ENCODE assay signal across 19 cellular contexts in genomic region chr1:206491592-206491991, GRCh38. TPM values are rescaled to one million over a fixed set of nuclear protein-coding genes. Genes with fewer than 3 reads are reported as not detected.
DNase-seq lines count a peak whose midpoint lies in the region; ATAC-seq and TF ChIP-seq lines count a peak whose summit lies in the region.
"Had no signal": no experiment of that assay in that cellular context is flagged by ENCODE, and none has a peak within 500 bp of the region (broad histone marks: within the 10 kb centered on the region; RNA-seq: fewer than 3 reads in every experiment).

No MANE protein-coding gene starts in this region.

- H3K36me3 ChIP-seq in OCI-LY7 (ENCODE audit: insufficient read depth, low read length) = peaks cover 55% of the 10 kb centered on the region
- H3K36me3 ChIP-seq: BE2C, MG63, SJCRH30 had no signal

- H3K27me3 Mint-ChIP-seq in natural killer cell treated with Interleukin-12 subunit alpha and Interleukin-12 subunit beta and Interleukin-15 and Interleukin-18, amount 100 ng/mL, for 72 hours = no peaks in the 10 kb centered on the region
- H3K27me3 Mint-ChIP-seq in natural killer cell (ENCODE audit: low read depth in 2 of 2) (no peaks in the 10 kb centered on the region), glutamatergic neuron (ENCODE audit: unreplicated experiment) (peaks cover 5% of the 10 kb centered on the region)
- H3K27me3 Mint-ChIP-seq: CD8-positive, alpha-beta memory T cell had no signal

- H3K9me2 ChIP-seq in OCI-LY7 (ENCODE audit: insufficient read depth, low read length) = no peaks in the 10 kb centered on the region

- no peak for ATAC-seq in natural killer cell treated with Interleukin-12 subunit alpha and Interleukin-12 subunit beta and Interleukin-15 and Interleukin-18, amount 100 ng/mL, for 72 hours
- no peak for ATAC-seq in natural killer cell
- ATAC-seq in esophagus mucosa = peak; percentile 30
- ATAC-seq: HepG2 had no signal

- H4K20me1 ChIP-seq in OCI-LY7 (ENCODE audit: insufficient read depth, low read length) = 0 out of 2 replicates have a peak, but pooled peaks cover 4% of the 10 kb centered on the region

- H3K27ac Mint-ChIP-seq in natural killer cell treated with Interleukin-12 subunit alpha and Interleukin-12 subunit beta and Interleukin-15 and Interleukin-18, amount 100 ng/mL, for 72 hours = peak overlapping the region; percentile 31 to 79
- no peak overlapping the region for H3K27ac Mint-ChIP-seq in natural killer cell
- H3K27ac Mint-ChIP-seq in glutamatergic neuron (ENCODE audit: unreplicated experiment) = no peak overlapping the region

- no peak overlapping the region for H3K27ac ChIP-seq in OCI-LY7 (ENCODE audit: low read depth, low read length, poor library complexity, severe bottlenecking)
- H3K27ac ChIP-seq: PC-9, SJCRH30 had no signal

- H3K36me3 Mint-ChIP-seq in natural killer cell treated with Interleukin-12 subunit alpha and Interleukin-12 subunit beta and Interleukin-15 and Interleukin-18, amount 100 ng/mL, for 72 hours = no peaks in the 10 kb centered on the region
- peaks cover 6% of the 10 kb centered on the region for H3K36me3 Mint-ChIP-seq in natural killer cell
- no peaks in the 10 kb centered on the region for H3K36me3 Mint-ChIP-seq in glutamatergic neuron (ENCODE audit: unreplicated experiment)

- DNase-seq in NCI-H2029 (lab: John Stamatoyannopoulos, UW) (peak; percentile 29), NCI-H2029 treated with DMSO at 0.1 percent for 48 hours (lab: John Stamatoyannopoulos, UW) (no peak), natural killer cell (no peak), GM19240 (ENCODE audit: insufficient read length, low spot score) (no peak), OCI-LY7 (ENCODE audit: low spot score) (no peak), glutamatergic neuron (no peak)
- DNase-seq in natural killer cell treated with Interleukin-12 subunit alpha and Interleukin-12 subunit beta and Interleukin-15 and Interleukin-18, amount 100 ng/mL, for 72 hours (ENCODE audit: low spot score) = no peak
- DNase-seq: 8988T; BE2C; CD8-positive, alpha-beta memory T cell; Karpas-422; MG63; NCI-H1092 treated with DMSO at 0.1 percent for 48 hours; NCI-H2171; NCI-H748 treated with DMSO at 0.1 percent for 48 hours; PC-9 had no signal

- no peak overlapping the region for H3K4me2 ChIP-seq in OCI-LY7 (ENCODE audit: low read length)
- H3K4me2 ChIP-seq: PC-9 had no signal

- no peak overlapping the region for H2AFZ ChIP-seq in OCI-LY7 (ENCODE audit: low read length)
- H2AFZ ChIP-seq: PC-9 had no signal

- peaks cover 18 to 34% of the 10 kb centered on the region in 2 donors for H3K4me1 Mint-ChIP-seq in natural killer cell treated with Interleukin-12 subunit alpha and Interleukin-12 subunit beta and Interleukin-15 and Interleukin-18, amount 100 ng/mL, for 72 hours (ENCODE audit: low read depth in 2 of 2)
- H3K4me1 Mint-ChIP-seq in natural killer cell = peaks cover 12 to 16% of the 10 kb centered on the region in 2 donors
- peaks cover 11% of the 10 kb centered on the region for H3K4me1 Mint-ChIP-seq in glutamatergic neuron (ENCODE audit: low read depth, unreplicated experiment)

- TF ChIP-seq CTCF in natural killer cell (IDR thresholded peaks at IDR 0.05) (no peak), OCI-LY7 (conservative IDR thresholded peaks at IDR 0.05; ENCODE audit: low read length) (no peak), glutamatergic neuron (IDR thresholded peaks at IDR 0.05; ENCODE audit: partially characterized antibody, unreplicated experiment) (no peak)

- POLR2A ChIA-PET in OCI-LY7 (lab: Charles Lee) = interaction anchor here (0.7 kb wide), 1 partner anchor 25 kb away, joined by 4 read pairs; no protein-coding TSS in a partner anchor

- BruUV-seq in OCI-LY7 (replicated peaks; lab: Mats Ljungman, UMichigan) = no TSS peak

- H3K4me3 ChIP-seq in OCI-LY7 (ENCODE audit: low read depth, low read length, poor library complexity, severe bottlenecking) = no peak overlapping the region
- H3K4me3 ChIP-seq: MG63, PC-9, SJCRH30 had no signal

- H3K4me3 Mint-ChIP-seq in natural killer cell treated with Interleukin-12 subunit alpha and Interleukin-12 subunit beta and Interleukin-15 and Interleukin-18, amount 100 ng/mL, for 72 hours = no peak overlapping the region
- no peak overlapping the region for H3K4me3 Mint-ChIP-seq in natural killer cell
- no peak overlapping the region for H3K4me3 Mint-ChIP-seq in glutamatergic neuron (ENCODE audit: unreplicated experiment)
- H3K4me3 Mint-ChIP-seq: CD8-positive, alpha-beta memory T cell had no signal

- peaks cover 20% of the 10 kb centered on the region for H3K4me1 ChIP-seq in OCI-LY7 (ENCODE audit: insufficient read depth, low read length, poor library complexity, severe bottlenecking)
- H3K4me1 ChIP-seq: BE2C had no signal

- no peaks in the 10 kb centered on the region for H3K79me2 ChIP-seq in OCI-LY7 (ENCODE audit: insufficient read depth, low read depth, low read length)

- no peaks in the 10 kb centered on the region for H3K9me3 Mint-ChIP-seq in natural killer cell treated with Interleukin-12 subunit alpha and Interleukin-12 subunit beta and Interleukin-15 and Interleukin-18, amount 100 ng/mL, for 72 hours
- no peaks in the 10 kb centered on the region for H3K9me3 Mint-ChIP-seq in natural killer cell
- H3K9me3 Mint-ChIP-seq in glutamatergic neuron (ENCODE audit: unreplicated experiment) = no peaks in the 10 kb centered on the region
- H3K9me3 Mint-ChIP-seq: CD8-positive, alpha-beta memory T cell had no signal

- intact Hi-C loops in natural killer cell (cut with micrococcal nuclease) = no loop called here
- intact Hi-C loops in OCI-LY7 (cut with micrococcal nuclease; ENCODE audit: unreplicated experiment) = no loop called here

- H3K9me3 ChIP-seq in OCI-LY7 (ENCODE audit: low read length) = no peaks in the 10 kb centered on the region
- H3K9me3 ChIP-seq: BE2C, MG63, SJCRH30 had no signal

- CTCF ChIA-PET in OCI-LY7 (lab: Charles Lee; ENCODE audit: unreplicated experiment) = no interaction called here

RNA-seq across cellular contexts. Expression of gene RASSF5, which starts 15.7 kb away (rescaled TPM):
- 100 to 1,000 TPM; 178 to 260 TPM for total RNA-seq in natural killer cell treated with Interleukin-12 subunit alpha and Interleukin-12 subunit beta and Interleukin-15 and Interleukin-18, amount 100 ng/mL, for 72 hours
- total RNA-seq in natural killer cell = 100 to 1,000 TPM; 231 to 333 (median 279) TPM
- 38.7 TPM for total RNA-seq in esophagus mucosa
- 19.8 and 21.4 TPM in 2 replicates for total RNA-seq in OCI-LY7 (2014; rRNA removed; shearing (Covaris generic))
- 25.7 and 30.0 TPM in 2 replicates for total RNA-seq in OCI-LY7 (2022)
- total RNA-seq in glutamatergic neuron (ENCODE audit: unreplicated experiment) = 2.7 TPM

RNA-seq across cellular contexts. Expression of gene IKBKE, which starts 21.3 kb away (rescaled TPM):
- total RNA-seq in natural killer cell treated with Interleukin-12 subunit alpha and Interleukin-12 subunit beta and Interleukin-15 and Interleukin-18, amount 100 ng/mL, for 72 hours = 10 to 100 TPM; 50.8 to 53.3 TPM
- total RNA-seq in natural killer cell (10 to 100 TPM; 31.6 to 34.6 (median 32.2) TPM), esophagus mucosa (14.2 TPM), OCI-LY7 (2022) (34.4 and 38.5 TPM in 2 replicates), glutamatergic neuron (ENCODE audit: unreplicated experiment) (0.20 TPM)
- 23.8 and 23.9 TPM in 2 replicates for total RNA-seq in OCI-LY7 (2014; rRNA removed; shearing (Covaris generic))

Comparison
In these comparisons a context has a peak if more than half of its experiments do, and no peak if none do; other contexts are left out.
1. H3K27ac Mint-ChIP-seq: peak in natural killer cell treated with Interleukin-12 subunit alpha and Interleukin-12 subunit beta and Interleukin-15 and Interleukin-18, amount 100 ng/mL, for 72 hours (2 of 2); none in natural killer cell (0 of 2) and glutamatergic neuron (single experiment).
2. RNA of gene IKBKE, which starts 21.3 kb away (total RNA-seq): 50.8 to 53.3 TPM in natural killer cell treated with Interleukin-12 subunit alpha and Interleukin-12 subunit beta and Interleukin-15 and Interleukin-18, amount 100 ng/mL, for 72 hours, 23.8 to 38.5 TPM in OCI-LY7, 31.6 to 34.6 TPM in natural killer cell and 14.2 TPM in esophagus mucosa (single experiment); 0.20 TPM in glutamatergic neuron (single experiment); every median in the first group is over 10 times any median in the second.